ENCODE assay signal across 14 cellular contexts in genomic region chr6:453152-453551, GRCh38.
DNase-seq lines count a peak whose midpoint lies in the region; ATAC-seq, FAIRE-seq and TF ChIP-seq lines count a peak whose summit lies in the region.
"Had no signal": no experiment of that assay in that cellular context is flagged by ENCODE, and none has a peak within 500 bp of the region (broad histone marks: within the 10 kb centered on the region; RNA-seq: fewer than 3 reads in every experiment).

No MANE protein-coding gene starts in this region.

- peak overlapping the region; percentile 55 for H3K27ac ChIP-seq in cingulate gyrus (ENCODE audit: low read depth, low read length)
- H3K27ac ChIP-seq in kidney (ENCODE audit: low read depth in 2 of 2, low read length in 2 of 2): no peak overlapping the region
- H3K27ac ChIP-seq in esophagus squamous epithelium: peak overlapping the region in 2 of 4 donors; percentile 30 to 46

- ATAC-seq in GM19324 (IDR thresholded peaks at IDR 0.05; ENCODE audit: low FRiP score, unreplicated experiment) (no peak), HG02610 (IDR thresholded peaks at IDR 0.05; ENCODE audit: unreplicated experiment) (no peak)

- intact Hi-C loops in kidney (cut with DNase I) (no loop called here), esophagus squamous epithelium (cut with DNase I) (no loop called here)

- H3K9ac ChIP-seq in kidney (ENCODE audit: low read length in 2 of 2): no peak overlapping the region

- no peaks in the 10 kb centered on the region for H3K4me1 ChIP-seq in kidney (ENCODE audit: control insufficient read depth in 1 of 2, insufficient read depth in 1 of 2, low read depth in 1 of 2, low read length in 2 of 2)
- H3K4me1 ChIP-seq in esophagus squamous epithelium: peaks cover 0 to 7% (median 0%) of the 10 kb centered on the region in 3 donors

- peaks cover 0 to 6% (median 0%) of the 10 kb centered on the region in 4 donors for H3K27me3 ChIP-seq in esophagus squamous epithelium

- H3K4me3 ChIP-seq in kidney (ENCODE audit: low read length in 2 of 2) (no peak overlapping the region), esophagus squamous epithelium (no peak overlapping the region)

- no peak for TF ChIP-seq POLR2A in esophagus squamous epithelium (IDR thresholded peaks at IDR 0.05)

- FAIRE-seq in kidney (lab: Jason Lieb, UNC): no peak
- FAIRE-seq: islet of Langerhans had no signal

- H3K9me3 ChIP-seq in kidney (ENCODE audit: control insufficient read depth in 1 of 2, low read length in 2 of 2): no peaks in the 10 kb centered on the region
- no peaks in the 10 kb centered on the region for H3K9me3 ChIP-seq in esophagus squamous epithelium

- TF ChIP-seq CTCF in kidney (IDR thresholded peaks at IDR 0.05; ENCODE audit: borderline replicate concordance, extremely low read depth, insufficient read depth) (no peak), esophagus squamous epithelium (IDR thresholded peaks at IDR 0.05) (no peak)

- WGBS in esophagus squamous epithelium, 2 donors: 56 to 76% methylated on average over 3 to 7 of the region's 13 CpGs

- H3K36me3 ChIP-seq in kidney (ENCODE audit: control insufficient read depth in 1 of 2, insufficient read depth in 2 of 2, low read length in 2 of 2): no peaks in the 10 kb centered on the region
- no peaks in the 10 kb centered on the region for H3K36me3 ChIP-seq in esophagus squamous epithelium

- DNase-seq in NCI-H2081 (lab: John Stamatoyannopoulos, UW) (peak; percentile 44 to 79), NCI-H2081 treated with DMSO at 0.1 percent for 48 hours (lab: John Stamatoyannopoulos, UW) (no peak), kidney (peak; percentile 51), stromal cell of bone marrow (ENCODE audit: low read depth) (peak; percentile 34), esophagus squamous epithelium (lab: John Stamatoyannopoulos, UW) (no peak)
- DNase-seq: 8988T; activated CD4-positive, CD25-positive, alpha-beta regulatory T cell treated with anti-CD3 and anti-CD28 coated beads, Interleukin-2, amount 50 U/mL, for 72 hours; DMS79 treated with DMSO at 0.1 percent for 48 hours; effector memory CD4-positive, alpha-beta T cell; NCI-H226 had no signal

Comparison
In these comparisons a context has a peak if more than half of its experiments do, and no peak if none do; other contexts are left out.
1. DNase-seq: peak in NCI-H2081 (2 of 2), kidney (single experiment) and stromal cell of bone marrow (single experiment); none in NCI-H2081 treated with DMSO at 0.1 percent for 48 hours (single experiment) and esophagus squamous epithelium (single experiment).